Comparison of ENCODE assay signal across 13 cellular contexts in genomic region chr15:69305204-69305931, GRCh38. TPM values are rescaled to one million over a fixed set of nuclear protein-coding genes. Genes with fewer than 3 reads are reported as not detected.
A peak's percentile ranks its signal among the peaks of the same experiment; 100 is the strongest.
DNase-seq lines count a peak whose midpoint lies in the region; ATAC-seq and TF ChIP-seq lines count a peak whose summit lies in the region.
"Had no signal": no experiment of that assay in that cellular context is flagged by ENCODE, and none has a peak within 500 bp of the region (broad histone marks: within the 10 kb centered on the region; RNA-seq: fewer than 3 reads in every experiment).

No MANE protein-coding gene starts in this region.

- peaks cover 28% of the 10 kb centered on the region for H3F3A ChIP-seq in GM23248 (ENCODE audit: insufficient read depth)

- no peaks in the 10 kb centered on the region for H3K9me3 ChIP-seq in GM23248 (ENCODE audit: low read depth)

- H3K9me3 Mint-ChIP-seq in activated CD4-positive, alpha-beta T cell treated with anti-CD3 and anti-CD28 coated beads for 36 hours (ENCODE audit: low read depth), result no peaks in the 10 kb centered on the region

- DNase-seq in GM23248, result peak; percentile 95
- peak; percentile 93 for DNase-seq in RKO (ENCODE audit: low spot score)
- DNase-seq in fibroblast of mammary gland (ENCODE audit: low read depth), result peak; percentile 96
- DNase-seq in renal cortical epithelial cell (ENCODE audit: low read depth), result peak; percentile 98
- DNase-seq in activated CD4-positive, alpha-beta T cell treated with anti-CD3 and anti-CD28 coated beads for 36 hours, result no peak
- no peak for DNase-seq in ecto neural progenitor cell (ENCODE audit: low spot score)
- no peak for DNase-seq in NCI-H446 treated with DMSO at 0.1 percent for 48 hours (lab: John Stamatoyannopoulos, UW)
- DNase-seq in epidermal melanocyte (ENCODE audit: insufficient read length, low spot score), result no peak
- DNase-seq: activated CD4-positive, alpha-beta T cell treated with anti-CD3 and anti-CD28 coated beads for 4 hours; NCI-H2029 treated with DMSO at 0.1 percent for 48 hours; stimulated activated naive CD4-positive, alpha-beta T cell had no signal

- H3K4me3 ChIP-seq in GM23248 (no peak overlapping the region), fibroblast of mammary gland (ENCODE audit: control insufficient read depth, low read depth, low read length) (no peak overlapping the region)
- H3K4me3 ChIP-seq: coronary artery had no signal

- POLR2A ChIA-PET in activated CD4-positive, alpha-beta T cell treated with anti-CD3 and anti-CD28 coated beads for 36 hours (lab: Charles Lee), result no interaction called here

- H3K27ac ChIP-seq in GM23248, result peak overlapping the region; percentile 86

- CTCF ChIA-PET in activated CD4-positive, alpha-beta T cell treated with anti-CD3 and anti-CD28 coated beads for 36 hours (lab: Charles Lee), result interaction anchor here (0.9 kb wide), 1 partner anchor 9 kb away, joined by 3 read pairs; no protein-coding TSS in a partner anchor

- H3K79me2 ChIP-seq in GM23248 (ENCODE audit: insufficient read depth), result no peaks in the 10 kb centered on the region

- intact Hi-C loops in activated CD4-positive, alpha-beta T cell treated with anti-CD3 and anti-CD28 coated beads for 36 hours (cut with DNase I, micrococcal nuclease), result no loop called here

- H3K4me3 Mint-ChIP-seq in activated CD4-positive, alpha-beta T cell treated with anti-CD3 and anti-CD28 coated beads for 36 hours, result no peak overlapping the region
- H3K4me3 Mint-ChIP-seq: neural crest cell had no signal

- H3K4me1 ChIP-seq in GM23248 (ENCODE audit: insufficient read depth), result peaks cover 30% of the 10 kb centered on the region

- TF ChIP-seq CTCF in fibroblast of mammary gland (conservative IDR thresholded peaks at IDR 0.05; ENCODE audit: control insufficient read depth, insufficient read depth, low read depth, low read length), result no peak

- H3K9ac ChIP-seq in GM23248, result peak overlapping the region; percentile 68

- peak overlapping the region; percentile 85 for H2AFZ ChIP-seq in GM23248

- H4K20me1 ChIP-seq in GM23248 (ENCODE audit: insufficient read depth), result no peaks in the 10 kb centered on the region

- 18 to 24% methylated on average over 20 of the region's 20 CpGs for WGBS in GM23248 (ENCODE audit: low coverage in 1 of 2, low lambda C conversion rate in 2 of 2, missing lambda C conversion rate in 2 of 2), 2 experiments

- no peaks in the 10 kb centered on the region for H3K4me1 Mint-ChIP-seq in activated CD4-positive, alpha-beta T cell treated with anti-CD3 and anti-CD28 coated beads for 36 hours

- H3K36me3 Mint-ChIP-seq in activated CD4-positive, alpha-beta T cell treated with anti-CD3 and anti-CD28 coated beads for 36 hours (ENCODE audit: low read depth), result no peaks in the 10 kb centered on the region

- no peaks in the 10 kb centered on the region for H3K27me3 ChIP-seq in GM23248 (replicated peaks; ENCODE audit: insufficient read depth)

- peaks cover 38% of the 10 kb centered on the region for H3K27me3 Mint-ChIP-seq in activated CD4-positive, alpha-beta T cell treated with anti-CD3 and anti-CD28 coated beads for 36 hours

- peak overlapping the region; percentile 65 for H3K4me2 ChIP-seq in GM23248 (ENCODE audit: unreplicated experiment)

- no peak for ATAC-seq in activated CD4-positive, alpha-beta T cell treated with anti-CD3 and anti-CD28 coated beads for 36 hours

- no peaks in the 10 kb centered on the region for H3K36me3 ChIP-seq in GM23248 (ENCODE audit: low read depth)

- in situ Hi-C loops in GM23248 (cut with MboI), result no loop called here

- H3K27ac Mint-ChIP-seq in activated CD4-positive, alpha-beta T cell treated with anti-CD3 and anti-CD28 coated beads for 36 hours, result no peak overlapping the region

- H3K9me2 ChIP-seq in GM23248 (ENCODE audit: insufficient read depth), result no peaks in the 10 kb centered on the region

RNA-seq across cellular contexts. Expression of gene PAQR5, which starts 6.7 kb away (rescaled TPM):
- 3.8 and 4.6 TPM in 2 replicates for total RNA-seq in GM23248 (2014; rRNA removed; shearing (Covaris generic))
- 5.5 and 5.7 TPM in 2 replicates for polyA plus RNA-seq in GM23248 (2016; fragmentation: Nextera tagmentation; extraction: Ambion mirVana)
- 8.2 and 8.9 TPM in 2 replicates for total RNA-seq in renal cortical epithelial cell
- under 1 TPM in 1 of 2 experiments, not detected in 1; 0.05 TPM for total RNA-seq in activated CD4-positive, alpha-beta T cell treated with anti-CD3 and anti-CD28 coated beads for 36 hours

Comparison
In these comparisons a context has a peak if more than half of its experiments do, and no peak if none do; other contexts are left out.
1. DNase-seq: peak in GM23248 (single experiment), RKO (single experiment), fibroblast of mammary gland (single experiment) and renal cortical epithelial cell (single experiment); none in activated CD4-positive, alpha-beta T cell treated with anti-CD3 and anti-CD28 coated beads for 36 hours (single experiment), ecto neural progenitor cell (single experiment), NCI-H446 treated with DMSO at 0.1 percent for 48 hours (single experiment) and epidermal melanocyte (single experiment).